22 cellular contexts compared by ENCODE assay signal in the genomic region with DNA sequence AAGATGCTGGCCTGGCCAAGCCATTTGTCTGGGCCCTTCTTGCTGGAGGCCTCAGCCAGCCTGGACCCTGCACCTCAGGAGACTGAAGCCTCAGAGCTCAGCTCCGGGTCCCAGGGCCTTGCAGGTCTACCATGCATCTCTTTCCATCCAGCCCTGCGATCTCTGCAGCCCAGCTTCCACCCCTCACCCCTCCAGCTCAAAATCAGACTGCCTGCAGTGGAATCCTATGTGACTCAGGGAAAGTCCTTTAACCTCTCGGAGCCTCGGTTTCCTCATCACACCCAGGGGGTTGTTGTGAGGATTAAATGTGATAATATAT. TPM values are rescaled to one million over a fixed set of nuclear protein-coding genes. Genes with fewer than 3 reads are reported as not detected.
"Had no signal": no experiment of that assay in that cellular context is flagged by ENCODE, and none has a peak within 500 bp of the region (broad histone marks: within the 10 kb centered on the region; RNA-seq: fewer than 3 reads in every experiment).

No MANE protein-coding gene starts in this region.

- H3K27ac ChIP-seq: gastrocnemius medialis, left ventricle myocardium inferior, lower lobe of right lung, ovary, suprapubic skin, tibial artery, upper lobe of left lung, vagina had no signal

- H3K9me3 ChIP-seq: gastrocnemius medialis, left ventricle myocardium inferior, lower lobe of right lung, ovary, suprapubic skin, tibial artery, upper lobe of left lung, vagina had no signal

- H3K4me2 ChIP-seq: smooth muscle cell had no signal

- H3K36me3 ChIP-seq: gastrocnemius medialis, left ventricle myocardium inferior, lower lobe of right lung, ovary, suprapubic skin, tibial artery, upper lobe of left lung, vagina had no signal

- H3K27me3 ChIP-seq: gastrocnemius medialis, ovary, suprapubic skin, tibial artery, upper lobe of left lung, vagina had no signal

- H3K9me3 Mint-ChIP-seq: memory B cell; stimulated activated effector memory CD8-positive, alpha-beta T cell treated with anti-CD3 and anti-CD28 coated beads, Interleukin-12 subunit alpha, Interleukin-12 subunit beta, amount 100 ng/mL, for 72 hours had no signal

- H3K27me3 Mint-ChIP-seq: memory B cell had no signal

- H3K4me3 ChIP-seq: gastrocnemius medialis, left ventricle myocardium inferior, lower lobe of right lung, ovary, smooth muscle cell, suprapubic skin, tibial artery, upper lobe of left lung, vagina had no signal

- H3K4me3 Mint-ChIP-seq: memory B cell; stimulated activated effector memory CD8-positive, alpha-beta T cell treated with anti-CD3 and anti-CD28 coated beads, Interleukin-12 subunit alpha, Interleukin-12 subunit beta, amount 100 ng/mL, for 72 hours had no signal

- DNase-seq: effector memory CD4-positive, alpha-beta T cell; gastrocnemius medialis; kidney; left ventricle myocardium inferior; lower lobe of right lung; midbrain; right cardiac atrium; stimulated activated CD4-positive, alpha-beta T cell treated with anti-CD3 and anti-CD28 coated beads, Interleukin-4, amount 100 ng/mL, for 1 hour; stimulated activated CD8-positive, alpha-beta memory T cell treated with anti-CD3 and anti-CD28 coated beads, Interleukin-4, amount 100 ng/mL, for 48 hours; stimulated activated naive CD8-positive, alpha-beta T cell treated with anti-CD3 and anti-CD28 coated beads, Interleukin-15, Interleukin-2, amounts not matched to agents 100 U/mL and 50 U/mL, for 24 hours; upper lobe of left lung had no signal

- ATAC-seq: esophagus mucosa; gastrocnemius medialis; left cardiac atrium; lower lobe of right lung; right cardiac atrium; stimulated activated effector memory CD8-positive, alpha-beta T cell treated with anti-CD3 and anti-CD28 coated beads, Interleukin-12 subunit alpha, Interleukin-12 subunit beta, amount 100 ng/mL, for 72 hours; stimulated activated naive CD8-positive, alpha-beta T cell treated with anti-CD3 and anti-CD28 coated beads, Interleukin-15, Interleukin-2, amounts not matched to agents 100 U/mL and 50 U/mL, for 24 hours had no signal

- H3K36me3 Mint-ChIP-seq: memory B cell; stimulated activated effector memory CD8-positive, alpha-beta T cell treated with anti-CD3 and anti-CD28 coated beads, Interleukin-12 subunit alpha, Interleukin-12 subunit beta, amount 100 ng/mL, for 72 hours had no signal

- H3K27ac Mint-ChIP-seq: memory B cell; progenitor cell of endocrine pancreas; stimulated activated effector memory CD8-positive, alpha-beta T cell treated with anti-CD3 and anti-CD28 coated beads, Interleukin-12 subunit alpha, Interleukin-12 subunit beta, amount 100 ng/mL, for 72 hours had no signal

RNA-seq across cellular contexts. Expression of gene MFAP4, which starts 21.5 kb away (rescaled TPM):
- polyA plus RNA-seq: neural cell had no signal
